8 cellular contexts compared by ENCODE assay signal in the genomic region with DNA sequence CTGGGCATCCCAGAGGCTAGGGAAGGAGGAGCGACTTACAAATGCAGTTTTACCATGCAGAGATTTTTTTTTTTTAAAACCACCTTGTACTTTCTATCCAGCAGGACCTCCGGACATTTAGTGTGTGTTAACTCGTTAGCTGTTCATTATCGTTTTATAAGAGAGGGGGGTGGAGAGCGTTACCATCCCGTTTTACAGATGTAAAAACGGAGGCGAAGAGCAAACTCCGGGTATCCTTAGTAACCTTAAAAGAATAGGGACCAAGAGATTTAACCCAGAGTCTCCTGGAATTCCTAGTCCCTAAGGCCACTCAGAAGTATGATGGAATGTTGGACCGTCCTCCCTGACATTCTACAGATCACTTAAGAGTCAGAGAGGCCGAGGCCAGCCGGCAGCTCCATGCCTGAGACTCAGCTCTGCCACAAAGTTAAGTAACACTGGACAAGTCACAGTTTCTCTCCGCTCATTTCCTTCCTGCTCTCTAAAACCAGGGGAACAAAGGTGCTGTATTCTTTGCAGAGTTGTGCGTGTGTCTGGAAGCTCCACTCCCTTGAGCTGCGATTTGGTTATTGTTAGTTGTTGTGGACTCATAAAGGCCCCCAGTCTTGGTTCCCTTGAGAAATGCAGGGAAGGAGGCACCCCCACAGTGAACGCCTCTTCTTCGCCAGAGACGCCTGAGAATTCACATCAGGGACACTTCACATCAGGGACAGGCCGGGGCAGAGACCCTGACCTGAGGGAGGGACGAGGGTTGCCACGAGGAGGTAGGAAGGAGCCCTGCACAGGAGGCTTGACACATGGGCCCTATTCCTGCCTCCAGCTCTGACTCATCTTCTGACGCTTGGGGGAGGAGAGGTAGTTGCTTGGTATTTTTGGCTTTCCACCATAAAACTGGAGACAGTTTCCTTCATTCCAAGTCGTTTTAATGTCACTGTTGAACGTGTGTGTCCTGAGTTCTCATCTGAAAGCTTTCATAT. TPM values are rescaled to one million over a fixed set of nuclear protein-coding genes. Genes with fewer than 3 reads are reported as not detected.
DNase-seq lines count a peak whose midpoint lies in the region; ATAC-seq and TF ChIP-seq lines count a peak whose summit lies in the region.

No MANE protein-coding gene starts in this region.

- H3K27me3 Mint-ChIP-seq in activated CD8-positive, alpha-beta T cell treated with anti-CD3 and anti-CD28 coated beads, Interleukin-2, amount 10 ng/mL, durations not matched to agents 7 days and 5 days (ENCODE audit: low read depth) = no peaks in the 10 kb centered on the region
- peaks cover 18% of the 10 kb centered on the region for H3K27me3 Mint-ChIP-seq in neural crest cell (ENCODE audit: low read depth)

- POLR2A ChIA-PET in activated CD8-positive, alpha-beta T cell treated with anti-CD3 and anti-CD28 coated beads, Interleukin-2, amount 10 ng/mL, durations not matched to agents 7 days and 5 days (lab: Charles Lee) = interaction anchor here (0.6 kb wide), 2 partner anchors 151 to 338 kb away, joined by 3 read pairs; no protein-coding TSS in a partner anchor

- H3K4me3 ChIP-seq in fibroblast of pulmonary artery (replicated peaks; ENCODE audit: low read depth, low read length) = peak overlapping the region; percentile 65

- H3K9me3 Mint-ChIP-seq in activated CD8-positive, alpha-beta T cell treated with anti-CD3 and anti-CD28 coated beads, Interleukin-2, amount 10 ng/mL, durations not matched to agents 7 days and 5 days (ENCODE audit: insufficient read depth) = no peaks in the 10 kb centered on the region
- no peaks in the 10 kb centered on the region for H3K9me3 Mint-ChIP-seq in neural crest cell

- CTCF ChIA-PET in activated CD8-positive, alpha-beta T cell treated with anti-CD3 and anti-CD28 coated beads, Interleukin-2, amount 10 ng/mL, durations not matched to agents 7 days and 5 days (lab: Charles Lee) = interaction anchor here (1.1 kb wide), 1 partner anchor 11 kb away, joined by 3 read pairs; no protein-coding TSS in a partner anchor

- H3K36me3 Mint-ChIP-seq in activated CD8-positive, alpha-beta T cell treated with anti-CD3 and anti-CD28 coated beads, Interleukin-2, amount 10 ng/mL, durations not matched to agents 7 days and 5 days (ENCODE audit: low read depth) = no peaks in the 10 kb centered on the region
- no peaks in the 10 kb centered on the region for H3K36me3 Mint-ChIP-seq in neural crest cell (ENCODE audit: low read depth)

- no peak for ATAC-seq in activated CD8-positive, alpha-beta T cell treated with anti-CD3 and anti-CD28 coated beads, Interleukin-2, amount 10 ng/mL, durations not matched to agents 7 days and 5 days
- ATAC-seq in left lobe of liver = no peak

- DNase-seq in ELF-1 (ENCODE audit: low read depth, low spot score) (peak; percentile 79), Kasumi-1 (lab: John Stamatoyannopoulos, UW) (peak; percentile 80 to 86), fibroblast of pulmonary artery (ENCODE audit: low read depth) (peak; percentile 88), neural crest cell (ENCODE audit: low read depth, low spot score) (peak; percentile 14), NCI-H187 (lab: John Stamatoyannopoulos, UW) (no peak), KG1 (lab: John Stamatoyannopoulos, UW) (no peak), left lobe of liver (ENCODE audit: low spot score) (no peak)
- DNase-seq in activated CD8-positive, alpha-beta T cell treated with anti-CD3 and anti-CD28 coated beads, Interleukin-2, amount 10 ng/mL, durations not matched to agents 7 days and 5 days = peak; percentile 26

- H3K27ac Mint-ChIP-seq in activated CD8-positive, alpha-beta T cell treated with anti-CD3 and anti-CD28 coated beads, Interleukin-2, amount 10 ng/mL, durations not matched to agents 7 days and 5 days = peak overlapping the region; percentile 83
- peak overlapping the region; percentile 90 for H3K27ac Mint-ChIP-seq in neural crest cell (ENCODE audit: unreplicated experiment)

- H3K4me3 Mint-ChIP-seq in activated CD8-positive, alpha-beta T cell treated with anti-CD3 and anti-CD28 coated beads, Interleukin-2, amount 10 ng/mL, durations not matched to agents 7 days and 5 days = peak overlapping the region; percentile 85
- peak overlapping the region; percentile 98 for H3K4me3 Mint-ChIP-seq in neural crest cell

- no peak for TF ChIP-seq CTCF in fibroblast of pulmonary artery (IDR thresholded peaks at IDR 0.05; ENCODE audit: low read length, missing control alignments)
- no peak for TF ChIP-seq CTCF in neural crest cell (conservative IDR thresholded peaks at IDR 0.05)

- H3K4me1 Mint-ChIP-seq in activated CD8-positive, alpha-beta T cell treated with anti-CD3 and anti-CD28 coated beads, Interleukin-2, amount 10 ng/mL, durations not matched to agents 7 days and 5 days (ENCODE audit: low read depth) = peaks cover 33% of the 10 kb centered on the region
- peaks cover 62% of the 10 kb centered on the region for H3K4me1 Mint-ChIP-seq in neural crest cell

RNA-seq across cellular contexts. Expression of a gene that starts 1.2 kb away (rescaled TPM):
- total RNA-seq in activated CD8-positive, alpha-beta T cell treated with anti-CD3 and anti-CD28 coated beads, Interleukin-2, amount 10 ng/mL, durations not matched to agents 7 days and 5 days = 10 to 100 TPM; 11.4 to 12.0 TPM
- total RNA-seq in neural crest cell = 21.0 and 21.5 TPM in 2 replicates
- 10.6 TPM for total RNA-seq in left lobe of liver

Comparison
In these comparisons a context has a peak if more than half of its experiments do, and no peak if none do; other contexts are left out.
1. DNase-seq: peak in ELF-1 (single experiment), Kasumi-1 (2 of 2), activated CD8-positive, alpha-beta T cell treated with anti-CD3 and anti-CD28 coated beads, Interleukin-2, amount 10 ng/mL, durations not matched to agents 7 days and 5 days (single experiment), fibroblast of pulmonary artery (single experiment) and neural crest cell (single experiment); none in NCI-H187 (0 of 2), KG1 (single experiment) and left lobe of liver (single experiment).